9 cellular contexts compared by ENCODE assay signal in genomic region chr2:168751104-168751768, GRCh38. TPM values are rescaled to one million over a fixed set of nuclear protein-coding genes. Genes with fewer than 3 reads are reported as not detected.
DNase-seq lines count a peak whose midpoint lies in the region; ATAC-seq and TF ChIP-seq lines count a peak whose summit lies in the region.
"Had no signal": no experiment of that assay in that cellular context is flagged by ENCODE, and none has a peak within 500 bp of the region (broad histone marks: within the 10 kb centered on the region; RNA-seq: fewer than 3 reads in every experiment).

No MANE protein-coding gene starts in this region.

- no peak for TF ChIP-seq CTCF in smooth muscle cell (IDR thresholded peaks at IDR 0.05; ENCODE audit: borderline replicate concordance, insufficient read depth, poor library complexity, severe bottlenecking)

- no peaks in the 10 kb centered on the region for H3K27me3 ChIP-seq in smooth muscle cell (ENCODE audit: low read depth)

- no peaks in the 10 kb centered on the region for H3F3A ChIP-seq in smooth muscle cell (ENCODE audit: low read depth)

- no peaks in the 10 kb centered on the region for H4K20me1 ChIP-seq in smooth muscle cell (ENCODE audit: low read depth)

- H3K36me3 ChIP-seq in smooth muscle cell (ENCODE audit: low read depth), result no peaks in the 10 kb centered on the region

- peak; percentile 80 for ATAC-seq in GM18858 (IDR thresholded peaks at IDR 0.05; ENCODE audit: unreplicated experiment)
- ATAC-seq in GM21390 (IDR thresholded peaks at IDR 0.05; ENCODE audit: unreplicated experiment), result peak; percentile 95
- ATAC-seq in HG03460 (IDR thresholded peaks at IDR 0.05; ENCODE audit: unreplicated experiment), result peak; percentile 87

- no peak overlapping the region for H3K9ac ChIP-seq in smooth muscle cell (ENCODE audit: low read depth)

- DNase-seq in foreskin melanocyte, result peak; percentile 28
- DNase-seq in LoVo (ENCODE audit: low spot score), result no peak
- DNase-seq in hepatic stellate cell (ENCODE audit: low spot score), result no peak
- DNase-seq in smooth muscle cell (lab: John Stamatoyannopoulos, UW; ENCODE audit: unreplicated experiment), result no peak
- no peak for DNase-seq in HCEC 1CT
- DNase-seq: NK-92 treated with Interleukin-12 subunit alpha and Interleukin-12 subunit beta, amount 100 ng/mL, for 24 hours had no signal

- H3K9me3 ChIP-seq in smooth muscle cell (replicated peaks; ENCODE audit: low read depth), result no peaks in the 10 kb centered on the region

- H3K27ac ChIP-seq in smooth muscle cell (ENCODE audit: low read depth), result no peak overlapping the region

- no peaks in the 10 kb centered on the region for H3K79me2 ChIP-seq in smooth muscle cell (ENCODE audit: low read depth)

- no peak overlapping the region for H2AFZ ChIP-seq in smooth muscle cell (ENCODE audit: low read depth)

- no peak overlapping the region for H3K4me2 ChIP-seq in smooth muscle cell

- no peak overlapping the region for H3K4me3 ChIP-seq in smooth muscle cell

- no peaks in the 10 kb centered on the region for H3K4me1 ChIP-seq in smooth muscle cell (ENCODE audit: low read depth)

RNA-seq across cellular contexts. Expression of gene NOSTRIN, which starts 51.2 kb away (rescaled TPM):
- total RNA-seq in smooth muscle cell, result 0.31 TPM in 1 of 2 replicates, not detected in the other
- 0.10 and 0.24 TPM in 2 replicates for polyA plus RNA-seq in smooth muscle cell
